Comparison of ENCODE assay signal across 3 cellular contexts in the genomic region with DNA sequence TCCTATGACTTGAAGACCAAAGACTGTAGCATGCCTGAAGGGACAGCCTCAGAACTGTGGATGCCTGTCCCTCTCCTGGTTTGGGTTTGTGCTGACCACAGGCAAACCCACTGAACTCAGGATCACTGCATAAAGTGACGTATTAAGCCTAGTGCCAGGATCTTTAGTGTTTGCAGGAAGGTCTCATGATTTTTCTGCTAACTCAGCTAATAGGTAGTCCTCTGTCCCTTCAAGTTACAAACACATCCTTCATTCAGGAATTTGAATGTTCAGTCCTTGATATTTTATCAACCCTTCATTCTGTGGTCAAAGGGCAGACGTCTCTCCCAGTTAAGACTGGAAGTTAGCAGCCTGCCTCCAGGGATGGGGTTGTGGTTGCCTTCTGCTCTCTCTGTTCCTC.
TF ChIP-seq lines count a peak whose summit lies in the region.

No MANE protein-coding gene starts in this region.

TF ChIP-seq in IMR-90, 13 proteins besides CTCF, POLR2A, EP300 and RAD21:
- TF ChIP-seq RFX5 (IDR thresholded peaks at IDR 0.05; ENCODE audit: low read depth, low read length) = no peak
- peak; percentile 38; the same call in 1 of the 2 replicates for TF ChIP-seq MAFK (IDR thresholded peaks at IDR 0.05; ENCODE audit: low read depth, low read length)
TF ChIP-seq in IMR-90: peak in this region for 1.

TF ChIP-seq in K562, 482 proteins besides CTCF, POLR2A, EP300 and RAD21:
- TF ChIP-seq ZNF316 (IDR thresholded peaks at IDR 0.05) (peak; percentile 59), NR2F6 (CRISPR knock-in tag; IDR thresholded peaks at IDR 0.05) (no peak), C11orf30 (IDR thresholded peaks at IDR 0.05; ENCODE audit: low read depth) (peak; percentile 46; the same call in 1 of the 2 replicates), MAFK (IDR thresholded peaks at IDR 0.05; ENCODE audit: low read length) (peak; percentile 37; the same call in 1 of the 2 replicates), ETV1 (tag; conservative IDR thresholded peaks at IDR 0.05; ENCODE audit: low read depth) (no peak), MAFG (tag; conservative IDR thresholded peaks at IDR 0.05) (peak; percentile 66), MAFF (IDR thresholded peaks at IDR 0.05; ENCODE audit: low read length) (peak; percentile 49)

TF ChIP-seq in HEK293T, 16 proteins besides CTCF, POLR2A, EP300 and RAD21:
- TF ChIP-seq SUZ12 (IDR thresholded peaks at IDR 0.05) (no peak), LEF1 (IDR thresholded peaks at IDR 0.05; ENCODE audit: borderline replicate concordance) (no peak), L3MBTL2 (conservative IDR thresholded peaks at IDR 0.05) (no peak)
